20 cellular contexts compared by ENCODE assay signal in the genomic region with DNA sequence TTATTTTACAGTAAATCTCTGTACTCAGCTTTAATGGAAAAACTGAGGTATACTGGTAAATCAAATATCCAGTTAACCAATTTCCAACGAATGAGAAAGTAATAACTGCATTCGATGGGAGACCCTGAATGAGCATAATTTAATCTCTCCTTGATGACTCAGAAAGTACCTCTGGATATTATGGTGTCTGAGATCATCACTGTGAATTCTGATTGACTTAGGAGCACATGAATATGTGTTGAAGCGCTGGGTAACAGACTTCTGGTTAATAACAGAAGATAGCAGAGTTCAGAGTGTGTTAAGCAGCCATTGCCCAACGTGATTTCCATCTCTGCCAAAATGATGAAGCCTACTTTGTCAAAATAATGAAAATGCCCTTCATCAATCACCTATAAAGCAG.
DNase-seq lines count a peak whose midpoint lies in the region; ATAC-seq and TF ChIP-seq lines count a peak whose summit lies in the region.
"Had no signal": no experiment of that assay in that cellular context is flagged by ENCODE, and none has a peak within 500 bp of the region (broad histone marks: within the 10 kb centered on the region; RNA-seq: fewer than 3 reads in every experiment).

No MANE protein-coding gene starts in this region.

- H3K4me3 ChIP-seq in Panc1 (ENCODE audit: low read depth in 2 of 2, low read length in 2 of 2) (no peak overlapping the region), mesenchymal stem cell (ENCODE audit: insufficient read depth in 1 of 2, low read depth in 1 of 2, low read length in 2 of 2) (no peak overlapping the region)
- H3K4me3 ChIP-seq: esophagus squamous epithelium, ovary, right atrium auricular region, tibial artery had no signal

- no peak overlapping the region for H3K23ac ChIP-seq in mesenchymal stem cell (ENCODE audit: low read length in 2 of 2)

- peak overlapping the region; percentile 80 for H3K27ac ChIP-seq in Panc1 (ENCODE audit: low read length)
- H3K27ac ChIP-seq in mesenchymal stem cell (ENCODE audit: low read length, poor library complexity, severe bottlenecking), result peak overlapping the region; percentile 88
- H3K27ac ChIP-seq: ovary had no signal

- H3K79me1 ChIP-seq in mesenchymal stem cell (replicated peaks; ENCODE audit: low read length, poor library complexity, severe bottlenecking), result peaks cover 6% of the 10 kb centered on the region

- H3K9ac ChIP-seq in mesenchymal stem cell (ENCODE audit: low read length), result no peak overlapping the region

- TF ChIP-seq CTCF in Panc1 (IDR thresholded peaks at IDR 0.05), result no peak
- TF ChIP-seq CTCF in GM10266 (IDR thresholded peaks at IDR 0.05; ENCODE audit: control insufficient read depth, insufficient read depth, low read depth, missing control alignments), result no peak

- no peak overlapping the region for H2AK5ac ChIP-seq in mesenchymal stem cell (ENCODE audit: low read length, severe bottlenecking)

- POLR2A ChIA-PET in Panc1 (lab: Charles Lee), result no interaction called here

- CTCF ChIA-PET in Panc1 (lab: Charles Lee), result no interaction called here

- no peak overlapping the region for H3K18ac ChIP-seq in mesenchymal stem cell (ENCODE audit: low read depth in 1 of 2, low read length in 2 of 2)

- H3K14ac ChIP-seq in mesenchymal stem cell (ENCODE audit: low read length in 2 of 2), result no peak overlapping the region

- WGBS in mesenchymal stem cell, result 53% methylated on average over 4 of the region's 4 CpGs

- no peak overlapping the region for H2BK120ac ChIP-seq in mesenchymal stem cell (ENCODE audit: low read depth, low read length)

- H3K27me3 ChIP-seq in Panc1 (ENCODE audit: control insufficient read depth, insufficient read depth, low read length) (no peaks in the 10 kb centered on the region), mesenchymal stem cell (ENCODE audit: control insufficient read depth in 1 of 2, insufficient read depth in 1 of 2, low read length in 2 of 2) (no peaks in the 10 kb centered on the region)
- H3K27me3 ChIP-seq: esophagus squamous epithelium, ovary, right atrium auricular region, tibial artery had no signal

- H2AFZ ChIP-seq in mesenchymal stem cell (ENCODE audit: low read depth, low read length), result no peak overlapping the region

- in situ Hi-C loops in Panc1 (cut with HindIII; ENCODE audit: low pct_unique_long_range_greater_than_20kb, low sequenced_read_pairs), result no loop called here

- H3K4me2 ChIP-seq in mesenchymal stem cell (ENCODE audit: low read length, poor library complexity, severe bottlenecking), result no peak overlapping the region

- H3K36me3 ChIP-seq in Panc1 (ENCODE audit: control insufficient read depth, insufficient read depth, low read length) (peaks cover 7% of the 10 kb centered on the region; the same call in 1 of the 2 replicates), mesenchymal stem cell (ENCODE audit: control insufficient read depth in 1 of 2, insufficient read depth in 2 of 2, low read depth in 1 of 2, low read length in 2 of 2) (peaks cover 20 to 85% of the 10 kb centered on the region in 2 experiments)
- H3K36me3 ChIP-seq: ovary had no signal

- no peak overlapping the region for H3K4ac ChIP-seq in mesenchymal stem cell (ENCODE audit: low read depth in 1 of 2, low read length in 2 of 2)

- no peak overlapping the region for H2BK12ac ChIP-seq in mesenchymal stem cell (ENCODE audit: low read length in 2 of 2)

- no peak overlapping the region for H2BK5ac ChIP-seq in mesenchymal stem cell (ENCODE audit: low read depth, low read length, poor library complexity, severe bottlenecking)

- no peak overlapping the region for H4K91ac ChIP-seq in mesenchymal stem cell (ENCODE audit: low read length)

- ATAC-seq in Panc1, result no peak
- ATAC-seq: activated CD8-positive, alpha-beta memory T cell treated with anti-CD3 and anti-CD28 coated beads, Interleukin-2, amount 10 ng/mL, durations not matched to agents 7 days and 5 days; naive thymus-derived CD8-positive, alpha-beta T cell had no signal

- intact Hi-C loops in Panc1 (cut with micrococcal nuclease; ENCODE audit: unreplicated experiment), result no loop called here

- H2BK15ac ChIP-seq in mesenchymal stem cell (ENCODE audit: low read depth, poor library complexity, severe bottlenecking), result no peak overlapping the region

- DNase-seq in HCEC 1CT (peak; percentile 29), Panc1 (ENCODE audit: low read depth, low spot score) (no peak), dermis blood vessel endothelial cell (peak; percentile 54), mesenchymal stem cell (no peak), GOT3 (lab: John Stamatoyannopoulos, UW) (no peak), activated gamma-delta T cell (lab: John Stamatoyannopoulos, UW) (no peak), GM10266 (ENCODE audit: extremely low spot score) (no peak), AML-193 (lab: John Stamatoyannopoulos, UW) (no peak)
- DNase-seq: activated CD4-positive, alpha-beta T cell treated with anti-CD3 and anti-CD28 coated beads for 1 hour; activated CD8-positive, alpha-beta memory T cell treated with anti-CD3 and anti-CD28 coated beads, Interleukin-2, amount 10 ng/mL, durations not matched to agents 7 days and 5 days; CD4-positive, alpha-beta T cell; effector CD8-positive, alpha-beta T cell; esophagus squamous epithelium; naive thymus-derived CD8-positive, alpha-beta T cell; NCI-H1105; NCI-H2107; NCI-H510A; ovary; tibial artery had no signal

- BruUV-seq in Panc1 (replicated peaks; lab: Mats Ljungman, UMichigan), result no TSS peak

- H4K8ac ChIP-seq in mesenchymal stem cell (ENCODE audit: low read length), result no peak overlapping the region

- H3K4me1 ChIP-seq in Panc1 (ENCODE audit: control insufficient read depth, insufficient read depth, low read length) (peaks cover 9% of the 10 kb centered on the region), mesenchymal stem cell (ENCODE audit: control insufficient read depth, insufficient read depth, low read depth, low read length) (peaks cover under 1% of the 10 kb centered on the region)

- H3K9me3 ChIP-seq in Panc1 (ENCODE audit: control insufficient read depth, insufficient read depth, low read depth, low read length) (no peaks in the 10 kb centered on the region), mesenchymal stem cell (ENCODE audit: control insufficient read depth, low read length) (no peaks in the 10 kb centered on the region)
- H3K9me3 ChIP-seq: esophagus squamous epithelium, ovary, right atrium auricular region, tibial artery had no signal

Comparison
In these comparisons a context has a peak if more than half of its experiments do, and no peak if none do; other contexts are left out.
1. DNase-seq: peak in HCEC 1CT (single experiment) and dermis blood vessel endothelial cell (single experiment); none in Panc1 (single experiment), mesenchymal stem cell (single experiment), GOT3 (single experiment), activated gamma-delta T cell (single experiment), GM10266 (single experiment) and AML-193 (0 of 2).